12 cellular contexts compared by ENCODE assay signal in the genomic region with DNA sequence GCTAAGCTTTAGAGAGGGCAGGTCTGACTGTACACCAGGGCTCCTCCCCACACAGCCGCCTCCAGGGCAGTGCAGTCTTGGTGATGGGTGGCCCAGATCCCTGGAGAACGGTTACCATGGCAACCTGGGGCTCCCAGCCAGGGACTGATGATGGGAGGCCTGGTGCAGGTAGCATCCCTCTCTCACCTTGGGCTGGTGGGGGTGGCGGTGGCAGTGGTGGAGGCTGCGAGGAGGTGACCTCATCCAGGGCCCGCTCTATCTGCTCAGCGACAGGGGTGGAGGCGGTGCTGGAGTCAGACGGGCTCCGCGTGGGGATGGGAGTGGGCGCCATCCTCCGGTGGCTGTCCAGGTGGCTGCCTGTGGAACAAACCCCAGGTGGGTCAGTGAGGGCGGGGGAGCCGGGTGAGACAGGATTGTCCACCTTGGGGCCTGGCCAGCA. TPM values are rescaled to one million over a fixed set of nuclear protein-coding genes. Genes with fewer than 3 reads are reported as not detected.
DNase-seq lines count a peak whose midpoint lies in the region; ATAC-seq and TF ChIP-seq lines count a peak whose summit lies in the region.
"Had no signal": no experiment of that assay in that cellular context is flagged by ENCODE, and none has a peak within 500 bp of the region (broad histone marks: within the 10 kb centered on the region; RNA-seq: fewer than 3 reads in every experiment).

No MANE protein-coding gene starts in this region.

- peaks cover 27% of the 10 kb centered on the region for H3K4me1 Mint-ChIP-seq in neural crest cell

- H3K9me3 Mint-ChIP-seq in neural crest cell, result no peaks in the 10 kb centered on the region
- H3K9me3 Mint-ChIP-seq: activated T-helper 2 cell treated with anti-CD3 and anti-CD28 coated beads, Interferon-gamma antibody, Interleukin-2, Interleukin-4, amounts not matched to agents 10 μg/mL and 5 μg/mL and 100 μg/mL, durations not matched to agents 14 hours and 24 hours and 36 hours; CD8-positive, alpha-beta T cell had no signal

- no peak for TF ChIP-seq CTCF in neural crest cell (conservative IDR thresholded peaks at IDR 0.05)

- no peak overlapping the region for H3K27ac Mint-ChIP-seq in neural crest cell (ENCODE audit: unreplicated experiment)
- H3K27ac Mint-ChIP-seq: activated T-helper 2 cell treated with anti-CD3 and anti-CD28 coated beads, Interferon-gamma antibody, Interleukin-2, Interleukin-4, amounts not matched to agents 10 μg/mL and 5 μg/mL and 100 μg/mL, durations not matched to agents 14 hours and 24 hours and 36 hours; CD8-positive, alpha-beta T cell had no signal

- peak overlapping the region; percentile 47 for H3K4me3 Mint-ChIP-seq in neural crest cell
- H3K4me3 Mint-ChIP-seq: CD8-positive, alpha-beta T cell had no signal

- peaks cover 21% of the 10 kb centered on the region for H3K36me3 Mint-ChIP-seq in neural crest cell (ENCODE audit: low read depth)

- peaks cover 16% of the 10 kb centered on the region for H3K27me3 Mint-ChIP-seq in neural crest cell (ENCODE audit: low read depth)

- DNase-seq in Daoy (ENCODE audit: low read depth) (peak; percentile 44), HK-2 (ENCODE audit: unreplicated experiment) (peak; percentile 31), cerebellar cortex (ENCODE audit: low spot score) (peak; percentile 75), neural crest cell (ENCODE audit: low read depth, low spot score) (no peak), T-helper 9 cell (no peak)
- DNase-seq: NCI-H2029, testis had no signal

- no peak for ATAC-seq in HG03439 (IDR thresholded peaks at IDR 0.05; ENCODE audit: unreplicated experiment)
- ATAC-seq in GM21717 (IDR thresholded peaks at IDR 0.05; ENCODE audit: unreplicated experiment), result no peak
- ATAC-seq: CD8-positive, alpha-beta T cell; pancreas had no signal

RNA-seq across cellular contexts. Expression of gene PRR7, which starts 12.3 kb away (rescaled TPM):
- 15.7 and 21.4 TPM in 2 replicates for total RNA-seq in Daoy (2014; rRNA removed; shearing (Covaris generic))
- total RNA-seq in neural crest cell, result 16.1 and 19.0 TPM in 2 replicates

RNA-seq across cellular contexts. Expression of gene DBN1, which starts 14.5 kb away (rescaled TPM):
- total RNA-seq in Daoy (2014; rRNA removed; shearing (Covaris generic)), result 166 and 187 TPM in 2 replicates
- 387 and 410 TPM in 2 replicates for total RNA-seq in neural crest cell

RNA-seq across cellular contexts. Expression of gene GRK6, which starts 32.5 kb away (rescaled TPM):
- 67.3 and 71.8 TPM in 2 replicates for total RNA-seq in Daoy (2014; rRNA removed; shearing (Covaris generic))
- 47.4 and 54.9 TPM in 2 replicates for total RNA-seq in neural crest cell

RNA-seq across cellular contexts. Expression of gene PDLIM7, which starts 38.5 kb away (rescaled TPM):
- total RNA-seq in Daoy (2014; rRNA removed; shearing (Covaris generic)), result 197 and 234 TPM in 2 replicates
- 129 and 147 TPM in 2 replicates for total RNA-seq in neural crest cell

RNA-seq across cellular contexts. Expression of gene F12, which starts 49.6 kb away (rescaled TPM):
- total RNA-seq in Daoy (2014; rRNA removed; shearing (Covaris generic)), result 8.6 and 9.6 TPM in 2 replicates
- 2.3 and 2.7 TPM in 2 replicates for total RNA-seq in neural crest cell
- total RNA-seq: CD8-positive, alpha-beta T cell had no signal

Comparison
In these comparisons a context has a peak if more than half of its experiments do, and no peak if none do; other contexts are left out.
1. DNase-seq: peak in Daoy (single experiment), HK-2 (single experiment) and cerebellar cortex (single experiment); none in neural crest cell (single experiment) and T-helper 9 cell (single experiment).